In genomic region chr19:19490247-19490968, GRCh38 we compare ENCODE assay signal across 8 cellular contexts. TPM values are rescaled to one million over a fixed set of nuclear protein-coding genes. Genes with fewer than 3 reads are reported as not detected.
DNase-seq lines count a peak whose midpoint lies in the region; ATAC-seq, FAIRE-seq and TF ChIP-seq lines count a peak whose summit lies in the region.

No MANE protein-coding gene starts in this region.

- H3K36me3 ChIP-seq in bronchial epithelial cell (ENCODE audit: control insufficient read depth, insufficient read depth, low read length) = peaks cover 30% of the 10 kb centered on the region

- H3K36me3 Mint-ChIP-seq in WTC11 = peaks cover 28% of the 10 kb centered on the region
- H3K36me3 Mint-ChIP-seq in immature natural killer cell = peaks cover 0 to 4% (median 3%) of the 10 kb centered on the region in 3 donors

- H3K4me3 Mint-ChIP-seq in WTC11 (no peak overlapping the region), immature natural killer cell (peak overlapping the region; percentile 75 to 88 (median 78))

- POLR2A ChIA-PET in AG04449 (lab: Yijun Ruan, JAX) = interaction anchor here (1.0 to 1.2 kb wide), 3 partner anchors 26 to 126 kb away, joined by 3 to 6 read pairs (median 5); partner anchors contain the start of genes GATAD2A and NDUFA13
- POLR2A ChIA-PET in WTC11 (lab: Charles Lee) = interaction anchor here (0.6 to 2.2 kb wide), 4 partner anchors 25 to 225 kb away, joined by 3 to 8 read pairs (median 4); partner anchors contain the start of genes GATAD2A, NDUFA13 and TSSK6

- H3K27me3 ChIP-seq in bronchial epithelial cell (ENCODE audit: control insufficient read depth, insufficient read depth, low read length) = no peaks in the 10 kb centered on the region

- peak; percentile 7 for DNase-seq in AG04449 (ENCODE audit: low read depth, low spot score)
- peak; percentile 75 for DNase-seq in NCI-H2171 treated with DMSO at 0.1 percent for 48 hours (lab: John Stamatoyannopoulos, UW)
- DNase-seq in WTC11 (ENCODE audit: low spot score) = peak; percentile 82
- DNase-seq in bronchial epithelial cell (ENCODE audit: low read depth) = peak; percentile 73
- DNase-seq in immature natural killer cell = peak; percentile 76 to 82 (median 79)
- DNase-seq in smooth muscle cell of the brain vasculature (ENCODE audit: low read depth, low spot score) = peak; percentile 66

- no peaks in the 10 kb centered on the region for H3K27me3 Mint-ChIP-seq in WTC11 (ENCODE audit: low read depth)
- peaks cover 3 to 44% (median 21%) of the 10 kb centered on the region in 3 donors for H3K27me3 Mint-ChIP-seq in immature natural killer cell (ENCODE audit: low read depth in 3 of 3)

- H3K4me1 Mint-ChIP-seq in WTC11 (peaks cover 46% of the 10 kb centered on the region), immature natural killer cell (peaks cover 42 to 46% of the 10 kb centered on the region in 2 donors)

- ATAC-seq in GM21528 (IDR thresholded peaks at IDR 0.05; ENCODE audit: low FRiP score, unreplicated experiment) (peak; percentile 42), WTC11 (peak; percentile 51), HG02870 (IDR thresholded peaks at IDR 0.05; ENCODE audit: unreplicated experiment) (no peak)

- peak; percentile 78 for TF ChIP-seq CTCF in AG04449 (IDR thresholded peaks at IDR 0.05; ENCODE audit: insufficient read depth, low read length, missing control alignments)
- TF ChIP-seq CTCF in WTC11 (IDR thresholded peaks at IDR 0.05) = peak; percentile 65
- TF ChIP-seq CTCF in bronchial epithelial cell (IDR thresholded peaks at IDR 0.05; ENCODE audit: insufficient read depth, low read length, severe bottlenecking) = peak; percentile 83

- CTCF ChIA-PET in AG04449 (lab: Yijun Ruan, JAX) (interaction anchor here (0.6 to 10.3 kb wide), 58 partner anchors 8 to 1631 kb away, joined by 3 to 392 read pairs (median 5); partner anchors contain the start of genes GATAD2A, NDUFA13, RPL18A and TSSK6), WTC11 (lab: Charles Lee) (interaction anchor here (0.5 to 5.2 kb wide), 29 partner anchors 15 to 266 kb away, joined by 3 to 84 read pairs (median 4); partner anchors contain the start of genes GATAD2A, NDUFA13 and TSSK6)

- H3K9me3 Mint-ChIP-seq in WTC11 = no peaks in the 10 kb centered on the region
- no peaks in the 10 kb centered on the region for H3K9me3 Mint-ChIP-seq in immature natural killer cell

- peak overlapping the region; percentile 99 for H3K27ac Mint-ChIP-seq in WTC11
- peak overlapping the region; percentile 94 to 98 (median 98) for H3K27ac Mint-ChIP-seq in immature natural killer cell

- H3K4me3 ChIP-seq in AG04449 (ENCODE audit: low read depth, low read length) = no peak overlapping the region
- no peak overlapping the region for H3K4me3 ChIP-seq in bronchial epithelial cell (ENCODE audit: low read depth, low read length)

- peak; percentile 64 for FAIRE-seq in bronchial epithelial cell (lab: Jason Lieb, UNC)

TF ChIP-seq in WTC11, 78 proteins besides CTCF, POLR2A, EP300 and RAD21:
- TF ChIP-seq IRF1 (CRISPR knock-in tag; IDR thresholded peaks at IDR 0.05) = no peak
- TF ChIP-seq, protein P1, sequence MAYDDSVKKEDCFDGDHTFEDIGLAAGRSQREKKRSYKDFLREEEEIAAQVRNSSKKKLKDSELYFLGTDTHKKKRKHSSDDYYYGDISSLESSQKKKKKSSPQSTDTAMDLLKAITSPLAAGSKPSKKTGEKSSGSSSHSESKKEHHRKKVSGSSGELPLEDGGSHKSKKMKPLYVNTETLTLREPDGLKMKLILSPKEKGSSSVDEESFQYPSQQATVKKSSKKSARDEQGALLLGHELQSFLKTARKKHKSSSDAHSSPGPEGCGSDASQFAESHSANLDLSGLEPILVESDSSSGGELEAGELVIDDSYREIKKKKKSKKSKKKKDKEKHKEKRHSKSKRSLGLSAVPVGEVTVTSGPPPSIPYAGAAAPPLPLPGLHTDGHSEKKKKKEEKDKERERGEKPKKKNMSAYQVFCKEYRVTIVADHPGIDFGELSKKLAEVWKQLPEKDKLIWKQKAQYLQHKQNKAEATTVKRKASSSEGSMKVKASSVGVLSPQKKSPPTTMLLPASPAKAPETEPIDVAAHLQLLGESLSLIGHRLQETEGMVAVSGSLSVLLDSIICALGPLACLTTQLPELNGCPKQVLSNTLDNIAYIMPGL (CRISPR knock-in tag; IDR thresholded peaks at IDR 0.05) = 0 out of 2 replicates have a peak, but pooled peaks have one; percentile 31

RNA-seq across cellular contexts. Expression of gene TSSK6, which starts 24.9 kb away (rescaled TPM):
- total RNA-seq in WTC11 (2021) (4.7 to 7.8 TPM (median 7.7 TPM) in 3 replicates), bronchial epithelial cell (3.2 and 4.9 TPM in 2 replicates)
- polyA plus RNA-seq in immature natural killer cell = under 1 TPM in 2 of 3 donors, not detected in 1; 0.66 to 0.96 TPM

RNA-seq across cellular contexts. Expression of gene NDUFA13, which starts 25.6 kb away (rescaled TPM):
- 519 to 568 TPM (median 552 TPM) in 3 replicates for total RNA-seq in WTC11 (2021)
- total RNA-seq in bronchial epithelial cell = 182 and 374 TPM in 2 replicates
- 100 to 1,000 TPM; 242 to 566 (median 301) TPM for polyA plus RNA-seq in immature natural killer cell

RNA-seq across cellular contexts. Expression of gene YJEFN3, which starts 38.3 kb away (rescaled TPM):
- 10.2 to 11.9 TPM (median 11.1 TPM) in 3 replicates for total RNA-seq in WTC11 (2021)
- 0.38 and 0.79 TPM in 2 replicates for total RNA-seq in bronchial epithelial cell
- polyA plus RNA-seq in immature natural killer cell = under 1 TPM in 1 of 3 donors, not detected in 2; 0.21 TPM

RNA-seq across cellular contexts. Expression of gene CILP2, which starts 47.7 kb away (rescaled TPM):
- total RNA-seq in WTC11 (2021) (7.9 to 10.6 TPM (median 10.1 TPM) in 3 replicates), bronchial epithelial cell (under 0.01 and 0.13 TPM in 2 replicates)
- polyA plus RNA-seq in immature natural killer cell = not detected

Comparison
In these comparisons a context has a peak if more than half of its experiments do, and no peak if none do; other contexts are left out.
1. DNase-seq: peak in every context shown above with its lines; median percentile 82 in WTC11; 79 in immature natural killer cell; 75 in NCI-H2171 treated with DMSO at 0.1 percent for 48 hours; 73 in bronchial epithelial cell; 66 in smooth muscle cell of the brain vasculature; 7 in AG04449.